33 cellular contexts compared by ENCODE assay signal in the genomic region with DNA sequence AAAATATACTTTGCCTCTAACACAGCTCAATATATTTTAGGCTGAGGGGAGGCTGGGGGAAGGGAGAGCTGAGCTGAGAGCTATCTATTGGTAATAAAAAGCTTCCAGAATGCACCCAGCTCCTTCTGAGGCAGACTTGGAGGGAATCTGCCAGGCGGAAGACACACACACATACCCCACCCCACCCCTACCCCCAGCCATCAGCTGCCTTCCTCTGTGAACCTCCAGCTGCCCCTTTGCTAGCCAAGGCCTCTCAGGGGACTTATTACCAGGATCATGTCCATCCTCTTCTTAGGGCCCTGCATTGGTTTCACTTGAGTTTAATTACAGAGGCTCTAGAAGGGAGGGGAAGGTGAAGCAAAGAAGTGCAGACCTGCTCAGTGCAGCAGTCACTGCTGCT.
"Had no signal": no experiment of that assay in that cellular context is flagged by ENCODE, and none has a peak within 500 bp of the region (broad histone marks: within the 10 kb centered on the region; RNA-seq: fewer than 3 reads in every experiment).

No MANE protein-coding gene starts in this region.

- H3K9me3 ChIP-seq: gastroesophageal sphincter, psoas muscle, sigmoid colon, testis, transverse colon had no signal

- H3K9me3 Mint-ChIP-seq: activated T-cell treated with anti-CD3 and anti-CD28 coated beads, Interleukin-2, amount 50 U/mL, for 72 hours; naive B cell; T-helper 1 cell treated with Interleukin-12 subunit alpha and Interleukin-12 subunit beta and Interleukin-4 antibody, amounts not matched to agents 30 μg/mL and 1 μg/mL, for 36 hours had no signal

- H2AFZ ChIP-seq: parathyroid adenoma had no signal

- FAIRE-seq: colon, keratinocyte, TTC549, urothelium cell line had no signal

- H3K79me2 ChIP-seq: parathyroid adenoma had no signal

- H3K27me3 Mint-ChIP-seq: activated naive CD8-positive, alpha-beta T cell; naive B cell had no signal

- H3K27me3 ChIP-seq: gastroesophageal sphincter, sigmoid colon, testis, transverse colon had no signal

- H3K36me3 ChIP-seq: sigmoid colon, transverse colon had no signal

- H3K9ac ChIP-seq: parathyroid adenoma had no signal

- H3K27ac Mint-ChIP-seq: activated naive CD8-positive, alpha-beta T cell; activated T-cell treated with anti-CD3 and anti-CD28 coated beads, Interleukin-2, amount 50 U/mL, for 72 hours; T-helper 1 cell treated with Interleukin-12 subunit alpha and Interleukin-12 subunit beta and Interleukin-4 antibody, amounts not matched to agents 30 μg/mL and 1 μg/mL, for 36 hours had no signal

- H3K4me1 ChIP-seq: gastroesophageal sphincter, parathyroid adenoma, psoas muscle, testis, transverse colon had no signal

- H3K27ac ChIP-seq: gastroesophageal sphincter, parathyroid adenoma, psoas muscle, sigmoid colon, testis, transverse colon, VCaP had no signal

- H3K4me3 Mint-ChIP-seq: activated naive CD8-positive, alpha-beta T cell; activated T-cell treated with anti-CD3 and anti-CD28 coated beads, Interleukin-2, amount 50 U/mL, for 72 hours; T-helper 1 cell treated with Interleukin-12 subunit alpha and Interleukin-12 subunit beta and Interleukin-4 antibody, amounts not matched to agents 30 μg/mL and 1 μg/mL, for 36 hours had no signal

- H3K4me2 ChIP-seq: smooth muscle cell had no signal

- H3K4me1 Mint-ChIP-seq: naive B cell had no signal

- DNase-seq: activated CD4-positive, alpha-beta T cell treated with anti-CD3 and anti-CD28 coated beads for 4 hours; activated CD4-positive, alpha-beta T cell treated with anti-CD3 and anti-CD28 coated beads, Interleukin-2, amount 50 U/mL, for 4 hours; activated effector memory CD4-positive, alpha-beta T cell treated with Interleukin-2 at 50 U/mL for 16 hours; activated naive CD4-positive, alpha-beta T cell treated with Interleukin-2 at 50 U/mL for 16 hours; activated T-cell treated with anti-CD3 and anti-CD28 coated beads for 4 hours; activated T-cell treated with anti-CD3 and anti-CD28 coated beads, Interleukin-2, amount 50 U/mL, for 72 hours; anterior cingulate cortex; dermis blood vessel endothelial cell; effector CD4-positive, alpha-beta T cell; head of caudate nucleus; hippocampal formation; left cardiac atrium; left ventricle myocardium superior; naive B cell; nucleus accumbens; psoas muscle; sigmoid colon; stimulated activated CD4-positive, alpha-beta T cell treated with anti-CD3 and anti-CD28 coated beads, Interleukin-15, amount 100 ng/mL, for 24 hours; stimulated activated CD4-positive, alpha-beta T cell treated with anti-CD3 and anti-CD28 coated beads, Interleukin-2, amount 100 ng/mL, for 24 hours; stimulated activated naive CD8-positive, alpha-beta T cell treated with anti-CD3 and anti-CD28 coated beads, Interleukin-15, Interleukin-2, amounts not matched to agents 100 U/mL and 50 U/mL, for 24 hours; T-helper 9 cell; testis; transverse colon had no signal

- H3K4me3 ChIP-seq: gastroesophageal sphincter, psoas muscle, sigmoid colon, smooth muscle cell, testis, transverse colon had no signal

- ATAC-seq: activated T-cell treated with anti-CD3 and anti-CD28 coated beads, Interleukin-2, amount 50 U/mL, for 72 hours; gastroesophageal sphincter; left cardiac atrium; left ventricle myocardium superior; psoas muscle; stimulated activated naive CD8-positive, alpha-beta T cell treated with anti-CD3 and anti-CD28 coated beads, Interleukin-15, Interleukin-2, amounts not matched to agents 100 U/mL and 50 U/mL, for 24 hours had no signal
